In the genomic region with DNA sequence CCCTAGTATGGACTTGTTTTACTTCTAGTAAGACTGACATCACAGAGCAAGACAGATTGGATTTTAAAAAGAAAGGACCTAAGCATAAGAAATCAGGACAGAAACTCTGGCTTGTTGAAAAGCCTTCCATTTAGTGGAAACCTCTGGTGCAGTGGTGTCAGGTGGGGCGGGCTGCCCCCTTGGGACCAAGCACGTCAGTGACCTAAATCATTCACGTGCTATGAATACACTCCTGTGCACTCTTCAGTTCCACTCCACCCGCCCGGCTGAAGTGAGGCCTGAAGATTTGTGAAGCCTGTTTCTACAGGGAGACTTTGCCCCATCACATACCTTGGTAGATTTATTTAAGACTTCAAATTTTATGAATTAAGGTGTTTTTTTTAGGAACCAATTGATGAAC, we compare ENCODE assay signal across 12 cellular contexts. TPM values are rescaled to one million over a fixed set of nuclear protein-coding genes. Genes with fewer than 3 reads are reported as not detected.
DNase-seq lines count a peak whose midpoint lies in the region; ATAC-seq, FAIRE-seq and TF ChIP-seq lines count a peak whose summit lies in the region.
"Had no signal": no experiment of that assay in that cellular context is flagged by ENCODE, and none has a peak within 500 bp of the region (broad histone marks: within the 10 kb centered on the region; RNA-seq: fewer than 3 reads in every experiment).

No MANE protein-coding gene starts in this region.

- H3K27ac Mint-ChIP-seq in GM23338 (no peak overlapping the region), MCF 10A (ENCODE audit: low read depth, unreplicated experiment) (no peak overlapping the region)

- 0 out of 2 replicates have a peak overlapping the region, but pooled peaks have one; percentile 59 for H3K27ac ChIP-seq in GM23338 (ENCODE audit: low read depth)
- no peak overlapping the region for H3K27ac ChIP-seq in left lung
- no peak overlapping the region for H3K27ac ChIP-seq in coronary artery
- H3K27ac ChIP-seq: testis had no signal

- H3K4me1 Mint-ChIP-seq in GM23338 (no peaks in the 10 kb centered on the region), MCF 10A (ENCODE audit: insufficient read depth, unreplicated experiment) (no peaks in the 10 kb centered on the region)
- H3K4me1 Mint-ChIP-seq: central memory CD8-positive, alpha-beta T cell had no signal

- no TSS peak for BruUV-seq in MCF 10A (replicated peaks; lab: Mats Ljungman, UMichigan)

- TF ChIP-seq CTCF in GM23338 (conservative IDR thresholded peaks at IDR 0.05; ENCODE audit: low read depth in 2 of 2): peak; percentile 27 to 53; a peak in 3 of 4 replicates
- no peak for TF ChIP-seq CTCF in left lung (IDR thresholded peaks at IDR 0.05)
- TF ChIP-seq CTCF in MCF 10A (IDR thresholded peaks at IDR 0.05; ENCODE audit: unreplicated experiment): no peak
- no peak for TF ChIP-seq CTCF in coronary artery (IDR thresholded peaks at IDR 0.05)

- POLR2A ChIA-PET in MCF 10A (lab: Yijun Ruan, JAX): no interaction called here

- H3F3A ChIP-seq in GM23338 (replicated peaks; ENCODE audit: low read depth): no peaks in the 10 kb centered on the region

- no peak for TF ChIP-seq POLR2A in GM12892 (IDR thresholded peaks at IDR 0.05; ENCODE audit: low read depth, low read length)

- no peaks in the 10 kb centered on the region for H3K79me2 ChIP-seq in GM23338 (replicated peaks; ENCODE audit: insufficient read depth)

- no peaks in the 10 kb centered on the region for H4K20me1 ChIP-seq in GM23338 (replicated peaks; ENCODE audit: insufficient read depth)

- peak; percentile 24 for DNase-seq in GM23338 (ENCODE audit: low spot score)
- no peak for DNase-seq in left lung
- DNase-seq in GM12892 (ENCODE audit: insufficient read length): no peak
- no peak for DNase-seq in NCI-H1105 (lab: John Stamatoyannopoulos, UW)
- DNase-seq in MCF 10A (ENCODE audit: unreplicated experiment): no peak
- no peak for DNase-seq in coronary artery (ENCODE audit: low spot score)
- DNase-seq: NCI-H1694 treated with DMSO at 0.1 percent for 48 hours, testis had no signal

- H3K9me3 Mint-ChIP-seq in GM23338: no peaks in the 10 kb centered on the region
- H3K9me3 Mint-ChIP-seq in MCF 10A (ENCODE audit: unreplicated experiment): no peaks in the 10 kb centered on the region
- H3K9me3 Mint-ChIP-seq: central memory CD8-positive, alpha-beta T cell had no signal

- intact Hi-C loops in left lung (cut with DNase I) (no loop called here), MCF 10A (cut with micrococcal nuclease) (no loop called here)

- no peak overlapping the region for H3K4me2 ChIP-seq in GM23338

- ATAC-seq in GM18861 (IDR thresholded peaks at IDR 0.05; ENCODE audit: unreplicated experiment): peak; percentile 94
- ATAC-seq in GM23338: peak; percentile 62
- ATAC-seq in HG03469 (IDR thresholded peaks at IDR 0.05; ENCODE audit: unreplicated experiment): peak; percentile 64
- peak; percentile 59 for ATAC-seq in left lung
- ATAC-seq: mucosa of descending colon had no signal

- H3K36me3 Mint-ChIP-seq in GM23338 (ENCODE audit: low read depth) (no peaks in the 10 kb centered on the region), MCF 10A (ENCODE audit: insufficient read depth, unreplicated experiment) (no peaks in the 10 kb centered on the region)

- no peak overlapping the region for H3K4me3 ChIP-seq in GM23338
- no peak overlapping the region for H3K4me3 ChIP-seq in left lung
- no peak overlapping the region for H3K4me3 ChIP-seq in coronary artery
- H3K4me3 ChIP-seq: mucosa of descending colon, testis had no signal

- no peak for FAIRE-seq in GM12892 (lab: Jason Lieb, UNC)

- H2AFZ ChIP-seq in GM23338: no peak overlapping the region

- H3K27me3 ChIP-seq in GM23338 (ENCODE audit: insufficient read depth) (no peaks in the 10 kb centered on the region), left lung (no peaks in the 10 kb centered on the region)
- H3K27me3 ChIP-seq: testis had no signal

- CTCF ChIA-PET in MCF 10A (lab: Yijun Ruan, JAX): interaction anchor here (0.8 to 3.0 kb wide), 3 partner anchors 27 to 106 kb away, joined by 3 to 20 read pairs (median 4); no protein-coding TSS in a partner anchor

- no peaks in the 10 kb centered on the region for H3K4me1 ChIP-seq in GM23338 (ENCODE audit: insufficient read depth)
- no peaks in the 10 kb centered on the region for H3K4me1 ChIP-seq in left lung
- H3K4me1 ChIP-seq: testis had no signal

- H3K9me2 ChIP-seq in GM23338 (ENCODE audit: insufficient read depth): no peaks in the 10 kb centered on the region

- H3K4me3 Mint-ChIP-seq in GM23338: no peak overlapping the region
- no peak overlapping the region for H3K4me3 Mint-ChIP-seq in MCF 10A (ENCODE audit: unreplicated experiment)
- H3K4me3 Mint-ChIP-seq: central memory CD8-positive, alpha-beta T cell had no signal

- peaks cover 2% of the 10 kb centered on the region for H3K27me3 Mint-ChIP-seq in GM23338 (ENCODE audit: insufficient read depth, low read depth, poor library complexity)
- H3K27me3 Mint-ChIP-seq in MCF 10A (ENCODE audit: insufficient read depth, unreplicated experiment): no peaks in the 10 kb centered on the region
- H3K27me3 Mint-ChIP-seq: central memory CD8-positive, alpha-beta T cell had no signal

- H3K9me3 ChIP-seq in left lung: no peaks in the 10 kb centered on the region
- H3K9me3 ChIP-seq: mucosa of descending colon, testis had no signal

- H3K36me3 ChIP-seq in GM23338 (ENCODE audit: insufficient read depth): no peaks in the 10 kb centered on the region
- H3K36me3 ChIP-seq in left lung: peaks cover 0 to 5% of the 10 kb centered on the region in 2 donors

TF ChIP-seq in GM23338, 12 proteins besides CTCF, POLR2A, EP300 and RAD21 (continues in another document):
- TF ChIP-seq, protein P1, sequence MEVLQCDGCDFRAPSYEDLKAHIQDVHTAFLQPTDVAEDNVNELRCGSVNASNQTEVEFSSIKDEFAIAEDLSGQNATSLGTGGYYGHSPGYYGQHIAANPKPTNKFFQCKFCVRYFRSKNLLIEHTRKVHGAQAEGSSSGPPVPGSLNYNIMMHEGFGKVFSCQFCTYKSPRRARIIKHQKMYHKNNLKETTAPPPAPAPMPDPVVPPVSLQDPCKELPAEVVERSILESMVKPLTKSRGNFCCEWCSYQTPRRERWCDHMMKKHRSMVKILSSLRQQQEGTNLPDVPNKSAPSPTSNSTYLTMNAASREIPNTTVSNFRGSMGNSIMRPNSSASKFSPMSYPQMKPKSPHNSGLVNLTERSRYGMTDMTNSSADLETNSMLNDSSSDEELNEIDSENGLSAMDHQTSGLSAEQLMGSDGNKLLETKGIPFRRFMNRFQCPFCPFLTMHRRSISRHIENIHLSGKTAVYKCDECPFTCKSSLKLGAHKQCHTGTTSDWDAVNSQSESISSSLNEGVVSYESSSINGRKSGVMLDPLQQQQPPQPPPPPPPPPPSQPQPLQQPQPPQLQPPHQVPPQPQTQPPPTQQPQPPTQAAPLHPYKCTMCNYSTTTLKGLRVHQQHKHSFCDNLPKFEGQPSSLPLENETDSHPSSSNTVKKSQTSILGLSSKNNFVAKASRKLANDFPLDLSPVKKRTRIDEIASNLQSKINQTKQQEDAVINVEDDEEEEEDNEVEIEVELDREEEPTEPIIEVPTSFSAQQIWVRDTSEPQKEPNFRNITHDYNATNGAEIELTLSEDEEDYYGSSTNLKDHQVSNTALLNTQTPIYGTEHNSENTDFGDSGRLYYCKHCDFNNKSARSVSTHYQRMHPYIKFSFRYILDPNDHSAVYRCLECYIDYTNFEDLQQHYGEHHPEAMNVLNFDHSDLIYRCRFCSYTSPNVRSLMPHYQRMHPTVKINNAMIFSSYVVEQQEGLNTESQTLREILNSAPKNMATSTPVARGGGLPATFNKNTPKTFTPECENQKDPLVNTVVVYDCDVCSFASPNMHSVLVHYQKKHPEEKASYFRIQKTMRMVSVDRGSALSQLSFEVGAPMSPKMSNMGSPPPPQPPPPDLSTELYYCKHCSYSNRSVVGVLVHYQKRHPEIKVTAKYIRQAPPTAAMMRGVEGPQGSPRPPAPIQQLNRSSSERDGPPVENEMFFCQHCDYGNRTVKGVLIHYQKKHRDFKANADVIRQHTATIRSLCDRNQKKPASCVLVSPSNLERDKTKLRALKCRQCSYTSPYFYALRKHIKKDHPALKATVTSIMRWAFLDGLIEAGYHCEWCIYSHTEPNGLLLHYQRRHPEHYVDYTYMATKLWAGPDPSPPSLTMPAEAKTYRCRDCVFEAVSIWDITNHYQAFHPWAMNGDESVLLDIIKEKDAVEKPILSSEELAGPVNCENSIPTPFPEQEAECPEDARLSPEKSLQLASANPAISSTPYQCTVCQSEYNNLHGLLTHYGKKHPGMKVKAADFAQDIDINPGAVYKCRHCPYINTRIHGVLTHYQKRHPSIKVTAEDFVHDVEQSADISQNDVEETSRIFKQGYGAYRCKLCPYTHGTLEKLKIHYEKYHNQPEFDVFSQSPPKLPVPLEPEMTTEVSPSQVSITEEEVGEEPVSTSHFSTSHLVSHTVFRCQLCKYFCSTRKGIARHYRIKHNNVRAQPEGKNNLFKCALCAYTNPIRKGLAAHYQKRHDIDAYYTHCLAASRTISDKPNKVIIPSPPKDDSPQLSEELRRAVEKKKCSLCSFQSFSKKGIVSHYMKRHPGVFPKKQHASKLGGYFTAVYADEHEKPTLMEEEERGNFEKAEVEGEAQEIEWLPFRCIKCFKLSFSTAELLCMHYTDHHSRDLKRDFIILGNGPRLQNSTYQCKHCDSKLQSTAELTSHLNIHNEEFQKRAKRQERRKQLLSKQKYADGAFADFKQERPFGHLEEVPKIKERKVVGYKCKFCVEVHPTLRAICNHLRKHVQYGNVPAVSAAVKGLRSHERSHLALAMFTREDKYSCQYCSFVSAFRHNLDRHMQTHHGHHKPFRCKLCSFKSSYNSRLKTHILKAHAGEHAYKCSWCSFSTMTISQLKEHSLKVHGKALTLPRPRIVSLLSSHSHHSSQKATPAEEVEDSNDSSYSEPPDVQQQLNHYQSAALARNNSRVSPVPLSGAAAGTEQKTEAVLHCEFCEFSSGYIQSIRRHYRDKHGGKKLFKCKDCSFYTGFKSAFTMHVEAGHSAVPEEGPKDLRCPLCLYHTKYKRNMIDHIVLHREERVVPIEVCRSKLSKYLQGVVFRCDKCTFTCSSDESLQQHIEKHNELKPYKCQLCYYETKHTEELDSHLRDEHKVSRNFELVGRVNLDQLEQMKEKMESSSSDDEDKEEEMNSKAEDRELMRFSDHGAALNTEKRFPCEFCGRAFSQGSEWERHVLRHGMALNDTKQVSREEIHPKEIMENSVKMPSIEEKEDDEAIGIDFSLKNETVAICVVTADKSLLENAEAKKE (CRISPR knock-in tag; IDR thresholded peaks at IDR 0.05): no peak
- TF ChIP-seq STAT1 (IDR thresholded peaks at IDR 0.05; ENCODE audit: unreplicated experiment) (no peak), JUNB (IDR thresholded peaks at IDR 0.05; ENCODE audit: unreplicated experiment) (no peak)

RNA-seq across cellular contexts. Expression of gene STRN3, which starts 58.2 kb away (rescaled TPM):
- 39.0 and 40.6 TPM in 2 replicates for total RNA-seq in GM23338 (2014; rRNA removed; shearing (Covaris generic))
- polyA plus RNA-seq in GM23338 (2016; fragmentation: Nextera tagmentation; extraction: Ambion mirVana): 28.3 and 35.0 TPM in 2 replicates
- total RNA-seq in left lung (10 to 100 TPM; 31.7 to 32.9 TPM), MCF 10A (2022) (36.6 and 40.7 TPM in 2 replicates)
- polyA plus RNA-seq in GM12892 (2012; ENCODE audit: missing spikeins): 12.6 TPM

RNA-seq across cellular contexts. Expression of gene AP4S1, which starts 58.9 kb away (rescaled TPM):
- 13.4 and 25.9 TPM in 2 replicates for total RNA-seq in GM23338 (2014; rRNA removed; shearing (Covaris generic))
- 13.3 and 15.7 TPM in 2 replicates for polyA plus RNA-seq in GM23338 (2016; fragmentation: Nextera tagmentation; extraction: Ambion mirVana)
- 1 to 10 TPM; 6.9 to 9.2 TPM for total RNA-seq in left lung
- polyA plus RNA-seq in GM12892 (2012; ENCODE audit: missing spikeins): 4.6 TPM
- 13.4 TPM in 2 replicates for total RNA-seq in MCF 10A (2022)

Comparison
In these comparisons a context has a peak if more than half of its experiments do, and no peak if none do; other contexts are left out.
1. CTCF ChIP-seq: peak in GM23338 (2 of 2); none in left lung (0 of 2), MCF 10A (single experiment) and coronary artery (single experiment).
2. Peak in every context shown above with its lines, with median percentiles within 50 percentile points of each other: ATAC-seq.